In genomic region chr7:156237614-156238013, GRCh38 we compare ENCODE assay signal across 24 cellular contexts.
"Had no signal": no experiment of that assay in that cellular context is flagged by ENCODE, and none has a peak within 500 bp of the region (broad histone marks: within the 10 kb centered on the region; RNA-seq: fewer than 3 reads in every experiment).

No MANE protein-coding gene starts in this region.

- H3K36me3 ChIP-seq: brain microvascular endothelial cell, esophagus squamous epithelium, pancreas, prostate gland, spleen, thoracic aorta had no signal

- H3K4me1 ChIP-seq: esophagus squamous epithelium, pancreas, prostate gland, spleen had no signal

- H3K4me3 ChIP-seq: esophagus squamous epithelium, pancreas, prostate gland, spleen, thoracic aorta had no signal

- H3K27me3 ChIP-seq: brain microvascular endothelial cell, esophagus squamous epithelium, pancreas, spleen had no signal

- DNase-seq: activated CD4-positive, alpha-beta memory T cell treated with anti-CD3 and anti-CD28 coated beads for 36 hours; activated CD4-positive, alpha-beta T cell treated with anti-CD3 and anti-CD28 coated beads, Interleukin-2, amount 10 ng/mL, durations not matched to agents 24 days and 14 days; activated CD4-positive, CD25-positive, alpha-beta regulatory T cell treated with anti-CD3 and anti-CD28 coated beads, Interleukin-2, amount 50 U/mL, for 72 hours; activated CD8-positive, alpha-beta memory T cell treated with anti-CD3 and anti-CD28 coated beads, Interleukin-2, amount 50 U/mL, for 4 hours; activated gamma-delta T cell; activated naive CD4-positive, alpha-beta T cell treated with anti-CD3 and anti-CD28 coated beads, Interleukin-2, amount 50 U/mL, for 16 hours; activated T-cell treated with anti-CD3 and anti-CD28 coated beads, Interleukin-2, amount 50 U/mL, for 1 hour; amniotic stem cell; brain microvascular endothelial cell; central memory CD4-positive, alpha-beta T cell; endodermal cell; esophagus squamous epithelium; foreskin melanocyte; mammary epithelial cell; pancreas; retina; spleen; stimulated activated CD4-positive, alpha-beta T cell treated with anti-CD3 and anti-CD28 coated beads, Interleukin-2, amount 100 ng/mL, for 48 hours; stimulated activated naive CD4-positive, alpha-beta T cell treated with Interleukin-2 at 50 U/mL for 16 hours; T-helper 2 cell had no signal

- H3K9me3 ChIP-seq: esophagus squamous epithelium, pancreas, prostate gland, spleen, thoracic aorta had no signal

- H3K27ac ChIP-seq: brain microvascular endothelial cell, esophagus squamous epithelium, pancreas, prostate gland, spleen, thoracic aorta had no signal

- ATAC-seq: pancreas had no signal

- FAIRE-seq: astrocyte, islet of Langerhans, pancreas had no signal
